Comparison of ENCODE assay signal across 23 cellular contexts in the genomic region with DNA sequence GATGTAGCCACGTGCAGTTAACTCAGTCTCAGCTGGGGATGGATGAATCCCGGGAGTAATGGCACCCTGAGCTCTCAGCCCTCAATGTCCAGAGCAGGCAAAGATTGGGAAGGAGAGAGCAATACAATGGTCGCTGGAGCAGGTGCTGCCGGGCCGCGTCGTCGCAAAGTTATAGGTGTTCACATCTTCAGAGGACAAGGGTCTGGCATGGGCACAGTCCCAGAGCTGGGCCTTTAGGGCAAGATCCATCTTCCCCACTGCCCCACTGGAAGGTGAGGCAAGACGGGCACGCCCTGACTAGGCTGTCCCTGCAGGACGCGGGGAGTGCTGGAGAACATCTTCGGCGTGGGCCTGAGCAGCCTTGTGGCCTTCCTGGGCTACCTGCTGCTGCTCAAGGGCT. TPM values are rescaled to one million over a fixed set of nuclear protein-coding genes. Genes with fewer than 3 reads are reported as not detected.
DNase-seq lines count a peak whose midpoint lies in the region; ATAC-seq and TF ChIP-seq lines count a peak whose summit lies in the region.
"Had no signal": no experiment of that assay in that cellular context is flagged by ENCODE, and none has a peak within 500 bp of the region (broad histone marks: within the 10 kb centered on the region; RNA-seq: fewer than 3 reads in every experiment).

No MANE protein-coding gene starts in this region.

- no peak for TF ChIP-seq CTCF in left ventricle myocardium inferior (IDR thresholded peaks at IDR 0.05; ENCODE audit: borderline replicate concordance)
- no peak for TF ChIP-seq CTCF in WTC11 (IDR thresholded peaks at IDR 0.05)

- intact Hi-C loops in activated CD4-positive, alpha-beta memory T cell treated with anti-CD3 and anti-CD28 coated beads for 36 hours (cut with micrococcal nuclease): no loop called here
- intact Hi-C loops in left ventricle myocardium superior (cut with micrococcal nuclease): no loop called here
- intact Hi-C loops in left ventricle myocardium inferior (cut with micrococcal nuclease): loop anchor here (5.0 kb wide), 1 partner anchor 354 kb away; no protein-coding TSS in a partner anchor

- H3K4me3 Mint-ChIP-seq in activated CD4-positive, alpha-beta memory T cell treated with anti-CD3 and anti-CD28 coated beads, Interleukin-2, amount 10 ng/mL, durations not matched to agents 7 days and 5 days: no peak overlapping the region
- H3K4me3 Mint-ChIP-seq in activated CD4-positive, alpha-beta memory T cell treated with anti-CD3 and anti-CD28 coated beads for 36 hours: no peak overlapping the region
- H3K4me3 Mint-ChIP-seq in naive thymus-derived CD8-positive, alpha-beta T cell: no peak overlapping the region
- no peak overlapping the region for H3K4me3 Mint-ChIP-seq in stimulated activated naive B cell treated with anti-CD40 and anti-IgM and Interleukin-4, amounts not matched to agents 10 μg/mL and 1 μg/mL and 100 μg/mL, for 72 hours
- H3K4me3 Mint-ChIP-seq in WTC11: no peak overlapping the region
- H3K4me3 Mint-ChIP-seq: CD8-positive, alpha-beta T cell; HFFc6 had no signal

- H3K27ac Mint-ChIP-seq in activated CD4-positive, alpha-beta memory T cell treated with anti-CD3 and anti-CD28 coated beads, Interleukin-2, amount 10 ng/mL, durations not matched to agents 7 days and 5 days: peak overlapping the region; percentile 3
- H3K27ac Mint-ChIP-seq in activated CD4-positive, alpha-beta memory T cell treated with anti-CD3 and anti-CD28 coated beads for 36 hours: no peak overlapping the region
- H3K27ac Mint-ChIP-seq in naive thymus-derived CD8-positive, alpha-beta T cell: peak overlapping the region in 6 of 10 donors; percentile 10 to 65 (median 42)
- peak overlapping the region; percentile 42 for H3K27ac Mint-ChIP-seq in stimulated activated naive B cell treated with anti-CD40 and anti-IgM and Interleukin-4, amounts not matched to agents 10 μg/mL and 1 μg/mL and 100 μg/mL, for 72 hours
- no peak overlapping the region for H3K27ac Mint-ChIP-seq in WTC11
- H3K27ac Mint-ChIP-seq: CD8-positive, alpha-beta T cell; HFFc6 had no signal

- peaks cover 52% of the 10 kb centered on the region for H3K36me3 Mint-ChIP-seq in activated CD4-positive, alpha-beta memory T cell treated with anti-CD3 and anti-CD28 coated beads, Interleukin-2, amount 10 ng/mL, durations not matched to agents 7 days and 5 days (ENCODE audit: low read depth)
- peaks cover 45% of the 10 kb centered on the region for H3K36me3 Mint-ChIP-seq in activated CD4-positive, alpha-beta memory T cell treated with anti-CD3 and anti-CD28 coated beads for 36 hours
- H3K36me3 Mint-ChIP-seq in naive thymus-derived CD8-positive, alpha-beta T cell: peaks cover 0 to 56% (median 5%) of the 10 kb centered on the region in 3 donors
- H3K36me3 Mint-ChIP-seq in stimulated activated naive B cell treated with anti-CD40 and anti-IgM and Interleukin-4, amounts not matched to agents 10 μg/mL and 1 μg/mL and 100 μg/mL, for 72 hours: peaks cover 46 to 58% of the 10 kb centered on the region in 2 donors
- peaks cover 25% of the 10 kb centered on the region for H3K36me3 Mint-ChIP-seq in WTC11

- peaks cover 6% of the 10 kb centered on the region for H3K4me1 Mint-ChIP-seq in activated CD4-positive, alpha-beta memory T cell treated with anti-CD3 and anti-CD28 coated beads, Interleukin-2, amount 10 ng/mL, durations not matched to agents 7 days and 5 days
- peaks cover 2% of the 10 kb centered on the region for H3K4me1 Mint-ChIP-seq in activated CD4-positive, alpha-beta memory T cell treated with anti-CD3 and anti-CD28 coated beads for 36 hours (ENCODE audit: low read depth)
- H3K4me1 Mint-ChIP-seq in naive thymus-derived CD8-positive, alpha-beta T cell: peaks cover 10 to 37% (median 14%) of the 10 kb centered on the region in 4 donors
- H3K4me1 Mint-ChIP-seq in stimulated activated naive B cell treated with anti-CD40 and anti-IgM and Interleukin-4, amounts not matched to agents 10 μg/mL and 1 μg/mL and 100 μg/mL, for 72 hours: peaks cover 15 to 33% of the 10 kb centered on the region in 2 donors
- no peaks in the 10 kb centered on the region for H3K4me1 Mint-ChIP-seq in WTC11

- H3K4me1 ChIP-seq in left ventricle myocardium inferior: peaks cover 11% of the 10 kb centered on the region

- CTCF ChIA-PET in activated CD4-positive, alpha-beta memory T cell treated with anti-CD3 and anti-CD28 coated beads, Interleukin-2, amount 10 ng/mL, durations not matched to agents 7 days and 5 days (lab: Charles Lee): no interaction called here
- CTCF ChIA-PET in activated CD4-positive, alpha-beta memory T cell treated with anti-CD3 and anti-CD28 coated beads for 36 hours (lab: Charles Lee): interaction anchor here (0.6 to 1.3 kb wide), 2 partner anchors 195 to 236 kb away, joined by 3 read pairs; a partner anchor contains a TSS
- CTCF ChIA-PET in WTC11 (lab: Charles Lee): interaction anchor here (1.7 kb wide), 1 partner anchor 15 kb away, joined by 5 read pairs; a partner anchor contains a TSS

- DNase-seq in activated CD4-positive, alpha-beta memory T cell treated with anti-CD3 and anti-CD28 coated beads, Interleukin-2, amount 10 ng/mL, durations not matched to agents 7 days and 5 days: no peak
- DNase-seq in activated CD4-positive, alpha-beta memory T cell treated with anti-CD3 and anti-CD28 coated beads for 36 hours: no peak
- DNase-seq in left ventricle myocardium superior (peak; percentile 22), left ventricle myocardium inferior (no peak), ecto neural progenitor cell (ENCODE audit: low spot score) (no peak), WTC11 (ENCODE audit: low spot score) (no peak)
- DNase-seq in naive thymus-derived CD8-positive, alpha-beta T cell: no peak
- DNase-seq in stimulated activated naive B cell treated with anti-CD40 and anti-IgM and Interleukin-4, amounts not matched to agents 10 μg/mL and 1 μg/mL and 100 μg/mL, for 72 hours: no peak
- DNase-seq: 8988T; Calu3; CD8-positive, alpha-beta T cell; DND-41; EL; GOT3; H7; HFFc6 had no signal

- H3K9me3 ChIP-seq in left ventricle myocardium inferior (replicated peaks): no peaks in the 10 kb centered on the region
- H3K9me3 ChIP-seq: BLaER1 treated with 17β-estradiol and CSF1 and Interleukin-3, amounts not matched to agents 10 nM and 100 nM had no signal

- POLR2A ChIA-PET in activated CD4-positive, alpha-beta memory T cell treated with anti-CD3 and anti-CD28 coated beads, Interleukin-2, amount 10 ng/mL, durations not matched to agents 7 days and 5 days (lab: Charles Lee): interaction anchor here (0.7 to 1.1 kb wide), 4 partner anchors 11 to 38 kb away, joined by 3 to 4 read pairs (median 3); no protein-coding TSS in a partner anchor
- POLR2A ChIA-PET in activated CD4-positive, alpha-beta memory T cell treated with anti-CD3 and anti-CD28 coated beads for 36 hours (lab: Charles Lee): interaction anchor here (1.0 kb wide), 1 partner anchor 197 kb away, joined by 3 read pairs; no protein-coding TSS in a partner anchor
- POLR2A ChIA-PET in naive thymus-derived CD8-positive, alpha-beta T cell (lab: Charles Lee): interaction anchor here (0.6 to 38.5 kb wide), 3 partner anchors 29 to 275 kb away, joined by 3 to 1068 read pairs (median 3); a partner anchor contains a TSS
- POLR2A ChIA-PET in WTC11 (lab: Charles Lee): no interaction called here

- ATAC-seq in left ventricle myocardium superior: no peak
- no peak for ATAC-seq in naive thymus-derived CD8-positive, alpha-beta T cell
- no peak for ATAC-seq in stimulated activated naive B cell treated with anti-CD40 and anti-IgM and Interleukin-4, amounts not matched to agents 10 μg/mL and 1 μg/mL and 100 μg/mL, for 72 hours (replicated peaks)
- no peak for ATAC-seq in WTC11
- ATAC-seq: CD8-positive, alpha-beta T cell; GM12878; HCT116 had no signal

- no peaks in the 10 kb centered on the region for H3K9me3 Mint-ChIP-seq in activated CD4-positive, alpha-beta memory T cell treated with anti-CD3 and anti-CD28 coated beads, Interleukin-2, amount 10 ng/mL, durations not matched to agents 7 days and 5 days
- no peaks in the 10 kb centered on the region for H3K9me3 Mint-ChIP-seq in activated CD4-positive, alpha-beta memory T cell treated with anti-CD3 and anti-CD28 coated beads for 36 hours
- H3K9me3 Mint-ChIP-seq in naive thymus-derived CD8-positive, alpha-beta T cell: no peaks in the 10 kb centered on the region
- no peaks in the 10 kb centered on the region for H3K9me3 Mint-ChIP-seq in stimulated activated naive B cell treated with anti-CD40 and anti-IgM and Interleukin-4, amounts not matched to agents 10 μg/mL and 1 μg/mL and 100 μg/mL, for 72 hours
- no peaks in the 10 kb centered on the region for H3K9me3 Mint-ChIP-seq in WTC11
- H3K9me3 Mint-ChIP-seq: CD8-positive, alpha-beta T cell; HFFc6 had no signal

- H3K36me3 ChIP-seq in left ventricle myocardium inferior: peaks cover 96% of the 10 kb centered on the region

- H3K27ac ChIP-seq in left ventricle myocardium inferior (replicated peaks): no peak overlapping the region
- H3K27ac ChIP-seq: BLaER1 treated with 17β-estradiol and CSF1 and Interleukin-3, amounts not matched to agents 10 nM and 100 nM; HL-60 had no signal

- no peak overlapping the region for H3K4me3 ChIP-seq in left ventricle myocardium inferior
- H3K4me3 ChIP-seq: BLaER1 treated with 17β-estradiol and CSF1 and Interleukin-3, amounts not matched to agents 10 nM and 100 nM; GM12878 had no signal

- no peaks in the 10 kb centered on the region for H3K27me3 ChIP-seq in left ventricle myocardium inferior (ENCODE audit: low read depth)
- H3K27me3 ChIP-seq: BLaER1 treated with 17β-estradiol and CSF1 and Interleukin-3, amounts not matched to agents 10 nM and 100 nM had no signal

- no peaks in the 10 kb centered on the region for H3K27me3 Mint-ChIP-seq in activated CD4-positive, alpha-beta memory T cell treated with anti-CD3 and anti-CD28 coated beads, Interleukin-2, amount 10 ng/mL, durations not matched to agents 7 days and 5 days
- H3K27me3 Mint-ChIP-seq in activated CD4-positive, alpha-beta memory T cell treated with anti-CD3 and anti-CD28 coated beads for 36 hours: no peaks in the 10 kb centered on the region
- H3K27me3 Mint-ChIP-seq in naive thymus-derived CD8-positive, alpha-beta T cell: no peaks in the 10 kb centered on the region
- H3K27me3 Mint-ChIP-seq in stimulated activated naive B cell treated with anti-CD40 and anti-IgM and Interleukin-4, amounts not matched to agents 10 μg/mL and 1 μg/mL and 100 μg/mL, for 72 hours: no peaks in the 10 kb centered on the region
- no peaks in the 10 kb centered on the region for H3K27me3 Mint-ChIP-seq in WTC11 (ENCODE audit: low read depth)

RNA-seq across cellular contexts. Expression of a gene that starts 7.6 kb away (rescaled TPM):
- 10 to 100 TPM; 39.8 to 40.3 TPM for total RNA-seq in activated CD4-positive, alpha-beta memory T cell treated with anti-CD3 and anti-CD28 coated beads, Interleukin-2, amount 10 ng/mL, durations not matched to agents 7 days and 5 days
- total RNA-seq in activated CD4-positive, alpha-beta memory T cell treated with anti-CD3 and anti-CD28 coated beads for 36 hours: 10 to 100 TPM; 29.8 to 32.1 TPM
- total RNA-seq in left ventricle myocardium superior: 11.8 TPM
- total RNA-seq in left ventricle myocardium inferior: 11.9 TPM
- 10 to 100 TPM; 57.4 to 64.2 TPM for total RNA-seq in naive thymus-derived CD8-positive, alpha-beta T cell
- polyA plus RNA-seq in naive thymus-derived CD8-positive, alpha-beta T cell: 1 to 10 TPM in 2 of 3 donors, under 1 TPM in 1; 0.96 to 6.5 (median 2.2) TPM
- 44.6 to 51.6 TPM (median 45.8 TPM) in 3 replicates for total RNA-seq in WTC11 (2021)

RNA-seq across cellular contexts. Expression of a gene that starts 9.2 kb away (rescaled TPM):
- total RNA-seq in activated CD4-positive, alpha-beta memory T cell treated with anti-CD3 and anti-CD28 coated beads, Interleukin-2, amount 10 ng/mL, durations not matched to agents 7 days and 5 days: 10 to 100 TPM; 67.2 to 71.8 TPM
- total RNA-seq in activated CD4-positive, alpha-beta memory T cell treated with anti-CD3 and anti-CD28 coated beads for 36 hours: 10 to 100 TPM; 56.7 to 62.6 TPM
- 39.0 TPM for total RNA-seq in left ventricle myocardium superior
- total RNA-seq in left ventricle myocardium inferior: 32.4 TPM
- 10 to 100 TPM; 61.6 to 66.3 TPM for total RNA-seq in naive thymus-derived CD8-positive, alpha-beta T cell
- polyA plus RNA-seq in naive thymus-derived CD8-positive, alpha-beta T cell: 10 to 100 TPM in 2 of 3 donors, 1 to 10 TPM in 1; 8.7 to 20.5 (median 12.7) TPM
- total RNA-seq in WTC11 (2021): 46.1 to 56.1 TPM (median 52.8 TPM) in 3 replicates

RNA-seq across cellular contexts. Expression of a gene that starts 14.7 kb away (rescaled TPM):
- total RNA-seq in activated CD4-positive, alpha-beta memory T cell treated with anti-CD3 and anti-CD28 coated beads, Interleukin-2, amount 10 ng/mL, durations not matched to agents 7 days and 5 days: 100 to 1,000 TPM; 201 to 205 TPM
- total RNA-seq in activated CD4-positive, alpha-beta memory T cell treated with anti-CD3 and anti-CD28 coated beads for 36 hours: 100 to 1,000 TPM; 163 to 167 TPM
- total RNA-seq in left ventricle myocardium superior (32.0 TPM), left ventricle myocardium inferior (21.0 TPM), WTC11 (2021) (63.3 to 71.7 TPM (median 65.4 TPM) in 3 replicates)
- 100 to 1,000 TPM; 155 to 157 TPM for total RNA-seq in naive thymus-derived CD8-positive, alpha-beta T cell
- 100 to 1,000 TPM; 118 to 238 (median 140) TPM for polyA plus RNA-seq in naive thymus-derived CD8-positive, alpha-beta T cell

RNA-seq across cellular contexts. Expression of a gene that starts 27.6 kb away (rescaled TPM):
- total RNA-seq in activated CD4-positive, alpha-beta memory T cell treated with anti-CD3 and anti-CD28 coated beads, Interleukin-2, amount 10 ng/mL, durations not matched to agents 7 days and 5 days: 1 to 10 TPM in 1 of 2 experiments, under 1 TPM in 1; 0.80 to 1.0 TPM
- under 1 TPM; 0.29 to 0.31 TPM for total RNA-seq in activated CD4-positive, alpha-beta memory T cell treated with anti-CD3 and anti-CD28 coated beads for 36 hours
- total RNA-seq in left ventricle myocardium superior (0.94 TPM), left ventricle myocardium inferior (0.85 TPM), WTC11 (2021) (1.4 to 2.1 TPM (median 2.0 TPM) in 3 replicates)
- 1 to 10 TPM; 2.4 to 5.0 TPM for total RNA-seq in naive thymus-derived CD8-positive, alpha-beta T cell
- polyA plus RNA-seq in naive thymus-derived CD8-positive, alpha-beta T cell: under 1 TPM in 1 of 3 donors, not detected in 2; 0.34 TPM
- total RNA-seq: G401, H7, HT1080 had no signal
- polyA plus RNA-seq: AG04450 had no signal

RNA-seq across cellular contexts. Expression of a gene that starts 39.5 kb away (rescaled TPM):
- 100 to 1,000 TPM in 1 of 2 experiments, 10 to 100 TPM in 1; 91.2 to 102 TPM for total RNA-seq in activated CD4-positive, alpha-beta memory T cell treated with anti-CD3 and anti-CD28 coated beads, Interleukin-2, amount 10 ng/mL, durations not matched to agents 7 days and 5 days
- 10 to 100 TPM; 74.9 to 76.5 TPM for total RNA-seq in activated CD4-positive, alpha-beta memory T cell treated with anti-CD3 and anti-CD28 coated beads for 36 hours
- total RNA-seq in left ventricle myocardium superior: 40.1 TPM
- total RNA-seq in left ventricle myocardium inferior: 33.8 TPM
- total RNA-seq in naive thymus-derived CD8-positive, alpha-beta T cell: 100 to 1,000 TPM; 175 to 184 TPM
- polyA plus RNA-seq in naive thymus-derived CD8-positive, alpha-beta T cell: 10 to 100 TPM; 38.4 to 69.8 (median 56.6) TPM
- 26.3 to 35.1 TPM (median 29.0 TPM) in 3 replicates for total RNA-seq in WTC11 (2021)

Comparison
In these comparisons a context has a peak if more than half of its experiments do, and no peak if none do; other contexts are left out.
1. H3K27ac Mint-ChIP-seq: peak in activated CD4-positive, alpha-beta memory T cell treated with anti-CD3 and anti-CD28 coated beads, Interleukin-2, amount 10 ng/mL, durations not matched to agents 7 days and 5 days (single experiment), naive thymus-derived CD8-positive, alpha-beta T cell (6 of 10) and stimulated activated naive B cell treated with anti-CD40 and anti-IgM and Interleukin-4, amounts not matched to agents 10 μg/mL and 1 μg/mL and 100 μg/mL, for 72 hours (single experiment); none in activated CD4-positive, alpha-beta memory T cell treated with anti-CD3 and anti-CD28 coated beads for 36 hours (single experiment) and WTC11 (single experiment).